Comparison of ENCODE assay signal across 8 cellular contexts in genomic region chr3:34180532-34180931, GRCh38.
"Had no signal": no experiment of that assay in that cellular context is flagged by ENCODE, and none has a peak within 500 bp of the region (broad histone marks: within the 10 kb centered on the region; RNA-seq: fewer than 3 reads in every experiment).

No MANE protein-coding gene starts in this region.

- H3K9ac ChIP-seq: GM23248 had no signal

- H3K9me3 ChIP-seq: HAP-1 had no signal

- DNase-seq: GM23248, GOT3, H7, HFFc6 had no signal

- H3K27ac ChIP-seq: GM23248, HL-60 had no signal

- H3K4me3 ChIP-seq: GM23248, HAP-1 had no signal

- H3K36me3 ChIP-seq: HAP-1 had no signal

- H2AFZ ChIP-seq: GM23248 had no signal

- ATAC-seq: HCT116, HepG2 had no signal

- H3K4me1 ChIP-seq: HAP-1 had no signal
